Comparison of ENCODE assay signal across 9 cellular contexts in the genomic region with DNA sequence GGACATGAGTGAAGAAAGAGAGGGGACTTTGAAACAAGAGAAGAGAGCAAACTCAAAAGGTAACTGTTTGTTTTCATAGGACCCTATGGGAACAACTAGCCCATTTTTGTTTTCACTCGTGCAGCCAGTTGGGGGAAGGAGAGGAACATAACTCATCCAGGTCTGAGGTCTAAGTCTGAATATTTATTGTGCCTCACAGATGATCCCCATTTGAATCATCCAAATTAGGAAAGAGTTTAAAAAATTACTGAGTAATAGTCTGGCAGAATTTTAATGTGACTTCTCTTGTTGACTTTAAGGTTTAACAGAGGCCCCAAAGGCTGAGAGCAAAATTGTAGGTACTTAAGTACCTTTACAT. TPM values are rescaled to one million over a fixed set of nuclear protein-coding genes. Genes with fewer than 3 reads are reported as not detected.
DNase-seq lines count a peak whose midpoint lies in the region; ATAC-seq, FAIRE-seq and TF ChIP-seq lines count a peak whose summit lies in the region.
"Had no signal": no experiment of that assay in that cellular context is flagged by ENCODE, and none has a peak within 500 bp of the region (broad histone marks: within the 10 kb centered on the region; RNA-seq: fewer than 3 reads in every experiment).

No MANE protein-coding gene starts in this region.

- H3K23me2 ChIP-seq in H9 (ENCODE audit: insufficient read length, low read depth, low read length, poor library complexity, severe bottlenecking) = no peaks in the 10 kb centered on the region

- no peak overlapping the region for H2BK12ac ChIP-seq in H9 (ENCODE audit: insufficient read length, low read depth, low read length)

- no peaks in the 10 kb centered on the region for H3K79me1 ChIP-seq in H9 (ENCODE audit: insufficient read depth, low read depth, low read length, poor library complexity, severe bottlenecking)

- peaks cover 23 to 24% of the 10 kb centered on the region in 2 experiments for H3K4me1 Mint-ChIP-seq in H9

- H3K18ac ChIP-seq in H9 (ENCODE audit: insufficient read length, low read depth, low read length) = peak overlapping the region; percentile 46

- H3K4me3 Mint-ChIP-seq in H9 = no peak overlapping the region

- H2BK15ac ChIP-seq in H9 (ENCODE audit: low read depth, low read length) = no peak overlapping the region

- H3K27ac ChIP-seq in H9 (ENCODE audit: insufficient read length, low read depth, low read length) = no peak overlapping the region

- peak; percentile 42 for DNase-seq in AG08395 (ENCODE audit: low spot score)
- DNase-seq in H9 = no peak
- DNase-seq in adipocyte (ENCODE audit: low read depth) = no peak
- DNase-seq in HTR-8/SVneo (ENCODE audit: insufficient read length, low spot score) = no peak
- no peak for DNase-seq in NCI-H2081 treated with DMSO at 0.1 percent for 48 hours (lab: John Stamatoyannopoulos, UW)
- DNase-seq in DMS 273 treated with DMSO at 0.1 percent for 48 hours (lab: John Stamatoyannopoulos, UW) = no peak
- DNase-seq: SW 1271 had no signal

- H3K27me3 Mint-ChIP-seq in H9 (ENCODE audit: low read depth) = no peaks in the 10 kb centered on the region; the same call in 1 of the 2 replicates

- no peaks in the 10 kb centered on the region for H3K36me3 ChIP-seq in adipocyte (ENCODE audit: control insufficient read depth, insufficient read depth, low read length, severe bottlenecking)
- H3K36me3 ChIP-seq in mucosa of stomach (ENCODE audit: control insufficient read depth, insufficient read depth, low read length) = no peaks in the 10 kb centered on the region

- H2BK5ac ChIP-seq in H9 (ENCODE audit: insufficient read length, low read length) = no peak overlapping the region

- H3K4me3 ChIP-seq in adipocyte (ENCODE audit: low read length) (peak overlapping the region; percentile 35), mucosa of stomach (ENCODE audit: low read length) (peak overlapping the region; percentile 42)

- no peak overlapping the region for H4K8ac ChIP-seq in H9 (replicated peaks; ENCODE audit: insufficient read length, low read depth, low read length)

- H3K14ac ChIP-seq in H9 (ENCODE audit: insufficient read depth, low read length) = peak overlapping the region; percentile 49; the same call in 1 of the 2 replicates

- H3K9ac ChIP-seq in H9 (ENCODE audit: extremely low read depth, insufficient read length, low read length) = no peak overlapping the region
- peak overlapping the region; percentile 5 for H3K9ac ChIP-seq in adipocyte (ENCODE audit: low read length)
- peak overlapping the region; percentile 83 for H3K9ac ChIP-seq in mucosa of stomach (ENCODE audit: low read length)

- no peak overlapping the region for H3K23ac ChIP-seq in H9 (ENCODE audit: insufficient read length, low read depth, low read length)

- H4K91ac ChIP-seq in H9 (ENCODE audit: insufficient read length, low read depth, low read length) = no peak overlapping the region

- no peak overlapping the region for H2AK5ac ChIP-seq in H9 (ENCODE audit: insufficient read length, low read length)

- no peak overlapping the region for H3K4me2 ChIP-seq in H9 (ENCODE audit: insufficient read depth, insufficient read length, low read length)

- no peak overlapping the region for H3K56ac ChIP-seq in H9 (ENCODE audit: insufficient read length, low read depth, low read length)

- peaks cover 3% of the 10 kb centered on the region; the same call in 1 of the 2 replicates for H3K4me1 ChIP-seq in H9 (ENCODE audit: insufficient read depth, low read length)
- H3K4me1 ChIP-seq in adipocyte (ENCODE audit: control insufficient read depth, insufficient read depth, low read length) = peaks cover 25% of the 10 kb centered on the region
- peaks cover 4% of the 10 kb centered on the region for H3K4me1 ChIP-seq in mucosa of stomach (ENCODE audit: control insufficient read depth, insufficient read depth, low read length)

- no peaks in the 10 kb centered on the region for H3K36me3 Mint-ChIP-seq in H9 (ENCODE audit: insufficient read depth in 1 of 3, low read depth in 3 of 3)

- H3K27me3 ChIP-seq in H9 (ENCODE audit: insufficient read depth, low read length) = no peaks in the 10 kb centered on the region
- H3K27me3 ChIP-seq in adipocyte (replicated peaks; ENCODE audit: control insufficient read depth, insufficient read depth, low read length) = no peaks in the 10 kb centered on the region
- no peaks in the 10 kb centered on the region for H3K27me3 ChIP-seq in mucosa of stomach (ENCODE audit: control insufficient read depth, insufficient read depth, low read length)

- H3K9me3 ChIP-seq in H9 (ENCODE audit: control insufficient read depth, low read depth, low read length) (no peaks in the 10 kb centered on the region), adipocyte (ENCODE audit: control insufficient read depth, low read length) (no peaks in the 10 kb centered on the region), mucosa of stomach (ENCODE audit: control insufficient read depth, low read length) (no peaks in the 10 kb centered on the region)

- H2BK120ac ChIP-seq in H9 (ENCODE audit: low read depth, low read length, poor library complexity, severe bottlenecking) = no peak overlapping the region

- no peaks in the 10 kb centered on the region for H4K20me1 ChIP-seq in H9 (ENCODE audit: control insufficient read depth, insufficient read depth, insufficient read length)

- H3T11ph ChIP-seq in H9 (ENCODE audit: low read length) = peak overlapping the region; percentile 67

- no peak for ATAC-seq in HG03378 (IDR thresholded peaks at IDR 0.05; ENCODE audit: unreplicated experiment)

- FAIRE-seq in HTR-8/SVneo (lab: Jason Lieb, UNC) = no peak

- H4K5ac ChIP-seq in H9 (ENCODE audit: insufficient read length, low read depth, low read length) = no peak overlapping the region

- no peaks in the 10 kb centered on the region for H3K79me2 ChIP-seq in H9 (ENCODE audit: insufficient read depth, low read length)

- H3K9me3 Mint-ChIP-seq in H9 = no peaks in the 10 kb centered on the region; a peak in 1 of 5 replicates

- no CpG with 5 or more reads among the region's 1 CpG for WGBS in H9 (ENCODE audit: extremely low coverage, insufficient read length, low lambda C conversion rate)

- no peak overlapping the region for H2BK20ac ChIP-seq in H9 (ENCODE audit: low read depth, low read length, poor library complexity, severe bottlenecking)

- H2AFZ ChIP-seq in H9 (ENCODE audit: low read length) = peak overlapping the region; percentile 91

- no peak for TF ChIP-seq CTCF in H9 (conservative IDR thresholded peaks at IDR 0.05)

- no peak overlapping the region; the same call in 1 of the 2 replicates for H3K4ac ChIP-seq in H9 (ENCODE audit: low read depth, low read length)

- H3K27ac Mint-ChIP-seq in H9 = 0 out of 7 replicates have a peak overlapping the region, but pooled peaks of 1 of the 3 experiments have one; percentile 23

RNA-seq across cellular contexts. Expression of gene TSPAN2, which starts 10.4 kb away (rescaled TPM):
- 9.4 and 10.8 TPM in 2 replicates for total RNA-seq in H9 (2021)
